16 cellular contexts compared by ENCODE assay signal in the genomic region with DNA sequence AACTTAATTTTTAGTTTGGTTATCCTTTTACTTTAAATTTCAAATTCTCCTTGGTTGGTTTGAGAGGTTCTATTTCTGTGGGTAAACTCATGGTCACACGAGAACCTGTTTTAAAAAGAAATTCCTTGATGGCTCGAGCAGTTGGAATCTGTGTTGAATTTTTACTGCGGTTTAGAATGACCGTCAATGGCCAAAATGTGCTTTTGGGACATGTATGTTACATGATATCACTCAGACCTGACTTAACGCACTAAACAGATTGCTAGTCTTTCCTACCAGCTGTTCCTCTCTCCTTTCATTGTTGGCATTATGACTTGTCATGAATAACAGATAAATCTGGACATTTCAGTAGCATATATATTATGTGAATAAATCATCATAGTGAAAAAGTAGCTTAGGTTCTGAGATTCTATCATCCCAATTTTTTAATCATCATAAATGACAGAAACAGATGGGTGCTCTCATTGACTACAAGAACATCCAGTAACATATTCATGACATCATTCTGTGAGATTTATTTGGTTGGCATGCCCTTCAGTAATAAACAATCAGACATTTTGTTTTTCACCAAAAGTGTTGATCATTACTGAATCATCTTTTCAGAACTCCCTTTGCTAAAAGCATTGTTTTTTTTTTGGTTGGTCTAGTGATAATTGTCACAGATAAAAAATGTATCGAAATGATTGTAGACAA. TPM values are rescaled to one million over a fixed set of nuclear protein-coding genes. Genes with fewer than 3 reads are reported as not detected.
"Had no signal": no experiment of that assay in that cellular context is flagged by ENCODE, and none has a peak within 500 bp of the region (broad histone marks: within the 10 kb centered on the region; RNA-seq: fewer than 3 reads in every experiment).

No MANE protein-coding gene starts in this region.

- FAIRE-seq: endometrium had no signal

- H3K4me3 ChIP-seq: body of pancreas, heart right ventricle, sigmoid colon had no signal

- H3K27me3 ChIP-seq: body of pancreas, heart right ventricle, sigmoid colon had no signal

- ATAC-seq: activated CD8-positive, alpha-beta T cell treated with anti-CD3 and anti-CD28 coated beads, Interleukin-2, amount 10 ng/mL, durations not matched to agents 7 days and 5 days; body of pancreas; heart right ventricle; left cardiac atrium; stimulated activated naive CD8-positive, alpha-beta T cell treated with anti-CD3 and anti-CD28 coated beads, Interleukin-15, Interleukin-2, amounts not matched to agents 100 U/mL and 50 U/mL, for 24 hours had no signal

- H3K36me3 ChIP-seq: heart right ventricle, sigmoid colon had no signal

- H3K27ac ChIP-seq: body of pancreas, heart right ventricle, sigmoid colon had no signal

- H3K9me3 ChIP-seq: body of pancreas had no signal

- H3K4me1 ChIP-seq: body of pancreas, heart right ventricle, sigmoid colon had no signal

- DNase-seq: activated CD4-positive, alpha-beta T cell treated with anti-CD3 and anti-CD28 coated beads for 1 hour; activated CD4-positive, alpha-beta T cell treated with anti-CD3 and anti-CD28 coated beads, Interleukin-2, amount 50 U/mL, for 1 hour; activated CD8-positive, alpha-beta T cell treated with anti-CD3 and anti-CD28 coated beads, Interleukin-2, amount 10 ng/mL, durations not matched to agents 7 days and 5 days; activated gamma-delta T cell treated with Interleukin-2 at 50 U/mL for 16 hours; activated T-cell treated with anti-CD3 and anti-CD28 coated beads, Interleukin-2, amount 50 U/mL, for 1 hour; anterior cingulate cortex; body of pancreas; effector CD4-positive, alpha-beta T cell; heart right ventricle; islet precursor cell; left cardiac atrium; sigmoid colon; stimulated activated CD4-positive, alpha-beta T cell treated with anti-CD3 and anti-CD28 coated beads, Interleukin-4, amount 100 ng/mL, for 4 hours; stimulated activated naive CD8-positive, alpha-beta T cell treated with anti-CD3 and anti-CD28 coated beads, Interleukin-15, Interleukin-2, amounts not matched to agents 100 U/mL and 50 U/mL, for 24 hours; T-helper 9 cell had no signal

RNA-seq across cellular contexts. Expression of a gene that starts 57.9 kb away (rescaled TPM):
- total RNA-seq: activated CD8-positive, alpha-beta T cell treated with anti-CD3 and anti-CD28 coated beads, Interleukin-2, amount 10 ng/mL, durations not matched to agents 7 days and 5 days had no signal
